13 cellular contexts compared by ENCODE assay signal in the genomic region with DNA sequence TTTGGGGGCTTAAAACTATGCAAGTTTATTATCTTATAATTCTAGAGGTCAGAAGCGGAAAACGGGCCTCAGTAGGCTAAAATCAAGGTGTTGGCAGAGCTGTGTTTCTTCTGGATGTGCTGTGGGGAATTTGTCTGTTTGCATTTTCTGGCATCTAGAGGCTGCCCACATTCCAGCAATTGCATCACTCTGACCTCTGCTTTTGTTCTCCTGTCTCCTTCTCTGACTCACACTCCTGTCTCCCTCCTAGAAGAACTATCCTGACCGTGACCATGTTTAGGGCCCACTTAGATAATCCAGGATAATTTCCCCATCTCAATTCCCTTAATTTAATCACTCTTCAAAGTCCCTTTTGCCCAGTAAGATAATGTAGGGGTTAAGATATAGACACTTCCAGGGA.
DNase-seq lines count a peak whose midpoint lies in the region; ATAC-seq and TF ChIP-seq lines count a peak whose summit lies in the region.
"Had no signal": no experiment of that assay in that cellular context is flagged by ENCODE, and none has a peak within 500 bp of the region (broad histone marks: within the 10 kb centered on the region; RNA-seq: fewer than 3 reads in every experiment).

No MANE protein-coding gene starts in this region.

- ATAC-seq in SK-N-SH treated with all-trans-retinoic acid at 6 μM for 48 hours (peak; percentile 73), HG02938 (IDR thresholded peaks at IDR 0.05; ENCODE audit: unreplicated experiment) (no peak)

- DNase-seq in HCEC 1CT = peak; percentile 26
- peak; percentile 7 for DNase-seq in fibroblast of gingiva (ENCODE audit: low read depth)
- peak; percentile 4 for DNase-seq in myocyte (ENCODE audit: low read depth)
- DNase-seq in NCI-H748 treated with DMSO at 0.1 percent for 48 hours (lab: John Stamatoyannopoulos, UW) = no peak
- DNase-seq in NCI-H2029 treated with DMSO at 0.1 percent for 48 hours (lab: John Stamatoyannopoulos, UW) = no peak
- no peak for DNase-seq in NOMO-1 treated with DMSO at 0.1 percent for 48 hours (lab: John Stamatoyannopoulos, UW; ENCODE audit: unreplicated experiment)
- DNase-seq: C1 segment of cervical spinal cord; GDM1; NCI-H1048; NCI-H69; stimulated activated CD4-positive, alpha-beta T cell treated with anti-CD3 and anti-CD28 coated beads, Interleukin-4, amount 100 ng/mL, for 4 hours had no signal

TF ChIP-seq in SK-N-SH treated with all-trans-retinoic acid at 6 μM for 48 hours, 23 proteins besides CTCF, POLR2A, EP300 and RAD21:
- TF ChIP-seq ZNF70 (CRISPR knock-in tag; IDR thresholded peaks at IDR 0.05) (no peak), PPARA (CRISPR knock-in tag; IDR thresholded peaks at IDR 0.05; ENCODE audit: borderline replicate concordance) (no peak), ZC3H10 (CRISPR knock-in tag; IDR thresholded peaks at IDR 0.05) (no peak), ZFP3 (CRISPR knock-in tag; IDR thresholded peaks at IDR 0.05) (0 out of 2 replicates have a peak, but pooled peaks have one; percentile 23), TCF4 (CRISPR knock-in tag; IDR thresholded peaks at IDR 0.05; ENCODE audit: borderline replicate concordance) (no peak), ISL1 (CRISPR knock-in tag; IDR thresholded peaks at IDR 0.05) (peak; percentile 58; the same call in 1 of the 2 replicates), ESRRG (CRISPR knock-in tag; IDR thresholded peaks at IDR 0.05) (no peak), PATZ1 (CRISPR knock-in tag; IDR thresholded peaks at IDR 0.05; ENCODE audit: borderline replicate concordance) (no peak)

Comparison
In these comparisons a context has a peak if more than half of its experiments do, and no peak if none do; other contexts are left out.
1. DNase-seq: peak in HCEC 1CT (single experiment), fibroblast of gingiva (single experiment) and myocyte (single experiment); none in NCI-H748 treated with DMSO at 0.1 percent for 48 hours (single experiment), NCI-H2029 treated with DMSO at 0.1 percent for 48 hours (single experiment) and NOMO-1 treated with DMSO at 0.1 percent for 48 hours (single experiment).